ENCODE assay signal across 8 cellular contexts in genomic region chr19:891421-892200, GRCh38. TPM values are rescaled to one million over a fixed set of nuclear protein-coding genes. Genes with fewer than 3 reads are reported as not detected.
DNase-seq lines count a peak whose midpoint lies in the region; ATAC-seq and TF ChIP-seq lines count a peak whose summit lies in the region.
"Not testable (repeated sequence)": the region's sequence is repeated elsewhere in the genome, so short reads cannot be mapped to it uniquely, and the experiment has no call there.

No MANE protein-coding gene starts in this region.

- peak; percentile 55 for ATAC-seq in left colon

- not testable (repeated sequence) for H4K20me1 ChIP-seq in SU-DHL-6 (ENCODE audit: low read depth, low read length); osteoblast (ENCODE audit: insufficient read depth, low read length)

- H3K4me1 ChIP-seq in CD4-positive, alpha-beta memory T cell (ENCODE audit: insufficient read depth, low read length): peaks cover 38% of the 10 kb centered on the region
- not testable (repeated sequence) for H3K4me1 ChIP-seq in adipocyte (ENCODE audit: control insufficient read depth, insufficient read depth, low read length); osteoblast (ENCODE audit: insufficient read depth, low read length)
- peaks cover 0 to 24% (median 8%) of the 10 kb centered on the region in 4 donors for H3K4me1 ChIP-seq in tibial artery

- H3K9ac ChIP-seq in SU-DHL-6 (ENCODE audit: low read length): not testable (repeated sequence)
- peak overlapping the region; percentile 87 for H3K9ac ChIP-seq in adipocyte (ENCODE audit: low read length)

- H3K4me3 Mint-ChIP-seq in CD4-positive, alpha-beta memory T cell: peak overlapping the region; percentile 79 to 87 (median 84)

- DNase-seq in CD4-positive, alpha-beta memory T cell; adipocyte (ENCODE audit: low read depth); epithelial cell of esophagus (ENCODE audit: low read depth); tibial artery: not testable (repeated sequence)
- peak; percentile 80 for DNase-seq in left colon
- DNase-seq in osteoblast (ENCODE audit: insufficient read length, low spot score, missing footprints): peak; percentile 89

- TF ChIP-seq RAD21 in Ishikawa (IDR thresholded peaks at IDR 0.05; ENCODE audit: low read depth): not testable (repeated sequence)

- H3K9me2 ChIP-seq in SU-DHL-6 (replicated peaks; ENCODE audit: insufficient read depth, low read length): not testable (repeated sequence)

- CTCF ChIA-PET in CD4-positive, alpha-beta memory T cell (lab: Charles Lee; ENCODE audit: partially characterized antibody): not testable (repeated sequence)

- not testable (repeated sequence) for H3K79me2 ChIP-seq in SU-DHL-6 (ENCODE audit: insufficient read depth, low read length)
- H3K79me2 ChIP-seq in osteoblast (ENCODE audit: insufficient read depth, low read length): peaks cover 25% of the 10 kb centered on the region

- not testable (repeated sequence) for H3F3A ChIP-seq in SU-DHL-6 (ENCODE audit: insufficient read depth)

- H3K27me3 ChIP-seq in CD4-positive, alpha-beta memory T cell (ENCODE audit: insufficient read depth, low read length); SU-DHL-6 (ENCODE audit: low read length); adipocyte (replicated peaks; ENCODE audit: control insufficient read depth, insufficient read depth, low read length); osteoblast (ENCODE audit: insufficient read depth, low read length); tibial artery: not testable (repeated sequence)

- not testable (repeated sequence) for H3K27me3 Mint-ChIP-seq in CD4-positive, alpha-beta memory T cell

- H3K4me1 Mint-ChIP-seq in CD4-positive, alpha-beta memory T cell: peaks cover 7 to 51% (median 11%) of the 10 kb centered on the region in 4 donors

- peaks cover under 1 to 24% of the 10 kb centered on the region in 2 donors for H3K36me3 Mint-ChIP-seq in CD4-positive, alpha-beta memory T cell

- H3K36me3 ChIP-seq in CD4-positive, alpha-beta memory T cell (ENCODE audit: insufficient read depth, low read length): peaks cover 11% of the 10 kb centered on the region
- H3K36me3 ChIP-seq in SU-DHL-6 (ENCODE audit: low read length): not testable (repeated sequence)
- H3K36me3 ChIP-seq in adipocyte (ENCODE audit: control insufficient read depth, insufficient read depth, low read length, severe bottlenecking) (peaks cover 17% of the 10 kb centered on the region), osteoblast (ENCODE audit: insufficient read depth, low read length) (peaks cover 10% of the 10 kb centered on the region), tibial artery (peaks cover 6 to 48% (median 33%) of the 10 kb centered on the region in 3 donors)

- intact Hi-C loops in CD4-positive, alpha-beta memory T cell (cut with micrococcal nuclease); left colon (cut with DNase I, micrococcal nuclease); tibial artery (cut with DNase I; ENCODE audit: low total_unique reads): not testable (repeated sequence)

- peak overlapping the region; percentile 96 for H3K4me2 ChIP-seq in SU-DHL-6 (ENCODE audit: low read depth, low read length, poor library complexity, severe bottlenecking)
- H3K4me2 ChIP-seq in osteoblast (ENCODE audit: insufficient read depth, low read length): peak overlapping the region; percentile 83

- peak overlapping the region in 5 of 7 donors; percentile 38 to 100 (median 78) for H3K27ac Mint-ChIP-seq in CD4-positive, alpha-beta memory T cell

- not testable (repeated sequence) for H3K9me3 Mint-ChIP-seq in CD4-positive, alpha-beta memory T cell

- not testable (repeated sequence) for H3K9me3 ChIP-seq in CD4-positive, alpha-beta memory T cell (ENCODE audit: control insufficient read depth in 1 of 2, low read length in 2 of 2); SU-DHL-6 (ENCODE audit: insufficient read depth, low read length); adipocyte (ENCODE audit: control insufficient read depth, low read length); osteoblast (ENCODE audit: low read depth, low read length); tibial artery

- POLR2A ChIA-PET in CD4-positive, alpha-beta memory T cell (lab: Charles Lee; ENCODE audit: partially characterized antibody): interaction anchor here (8.9 kb wide), 1 partner anchor 16 kb away, joined by 252 read pairs; no protein-coding TSS in a partner anchor

- H2AFZ ChIP-seq in SU-DHL-6 (ENCODE audit: low read depth, low read length, severe bottlenecking); osteoblast (ENCODE audit: low read length): not testable (repeated sequence)

- not testable (repeated sequence) for TF ChIP-seq EP300 in Ishikawa (IDR thresholded peaks at IDR 0.05; ENCODE audit: borderline replicate concordance)

- not testable (repeated sequence) for TF ChIP-seq CTCF in SU-DHL-6 (IDR thresholded peaks at IDR 0.05; ENCODE audit: insufficient read depth, low read length, poor library complexity, severe bottlenecking); epithelial cell of esophagus (IDR thresholded peaks at IDR 0.05; ENCODE audit: insufficient read depth, low read depth, low read length, missing control alignments); osteoblast (IDR thresholded peaks at IDR 0.05; ENCODE audit: extremely low read depth, low read depth, low read length); tibial artery (IDR thresholded peaks at IDR 0.05)

- not testable (repeated sequence) for H3K27ac ChIP-seq in CD4-positive, alpha-beta memory T cell (ENCODE audit: low read depth, low read length); osteoblast (ENCODE audit: low read depth, low read length)
- H3K27ac ChIP-seq in SU-DHL-6 (ENCODE audit: low read depth, low read length) (peak overlapping the region; percentile 75), tibial artery (peak overlapping the region; percentile 79 to 94)

- H3K4me3 ChIP-seq in CD4-positive, alpha-beta memory T cell (ENCODE audit: low read length in 2 of 2): peak overlapping the region in 1 of 2 donors; percentile 76
- H3K4me3 ChIP-seq in SU-DHL-6 (ENCODE audit: insufficient read depth, low read length, poor library complexity, severe bottlenecking) (peak overlapping the region; percentile 93), adipocyte (ENCODE audit: low read length) (peak overlapping the region; percentile 89), epithelial cell of esophagus (ENCODE audit: low read length) (peak overlapping the region; percentile 79), osteoblast (ENCODE audit: insufficient read depth, low read length) (peak overlapping the region; percentile 96), tibial artery (peak overlapping the region; percentile 62 to 87)

TF ChIP-seq in Ishikawa, 13 proteins besides CTCF, POLR2A, EP300 and RAD21:
- peak; percentile 88 for TF ChIP-seq TCF12 (IDR thresholded peaks at IDR 0.05; ENCODE audit: low read depth)

RNA-seq across cellular contexts. Expression of gene MED16, which starts 1.4 kb away (rescaled TPM):
- total RNA-seq in CD4-positive, alpha-beta memory T cell: 10 to 100 TPM; 68.3 to 71.7 TPM
- 100 to 1,000 TPM in 1 of 2 donors, 10 to 100 TPM in 1; 48.6 to 125 TPM for polyA plus RNA-seq in CD4-positive, alpha-beta memory T cell
- total RNA-seq in left colon (10 to 100 TPM; 63.1 to 70.6 TPM), osteoblast (20.6 and 25.0 TPM in 2 replicates)

RNA-seq across cellular contexts. Expression of gene RNU6-9, which starts 1.7 kb away (rescaled TPM):
- not detected for total RNA-seq in CD4-positive, alpha-beta memory T cell
- not detected for polyA plus RNA-seq in CD4-positive, alpha-beta memory T cell
- not detected for total RNA-seq in left colon
- total RNA-seq in osteoblast: not detected in 2 replicates

RNA-seq across cellular contexts. Expression of gene R3HDM4, which starts 21.4 kb away (rescaled TPM):
- total RNA-seq in CD4-positive, alpha-beta memory T cell: 100 to 1,000 TPM; 153 to 160 TPM
- polyA plus RNA-seq in CD4-positive, alpha-beta memory T cell: 100 to 1,000 TPM; 203 to 230 TPM
- total RNA-seq in left colon (10 to 100 TPM; 54.6 to 66.4 TPM), osteoblast (31.1 and 32.7 TPM in 2 replicates)

RNA-seq across cellular contexts. Expression of gene KISS1R, which starts 25.5 kb away (rescaled TPM):
- total RNA-seq in CD4-positive, alpha-beta memory T cell: 1 to 10 TPM in 1 of 2 experiments, under 1 TPM in 1; 0.79 to 1.2 TPM
- under 1 TPM; 0.59 TPM for polyA plus RNA-seq in CD4-positive, alpha-beta memory T cell
- total RNA-seq in left colon: not detected
- not detected in 2 replicates for total RNA-seq in osteoblast

RNA-seq across cellular contexts. Expression of gene CFD, which starts 32.1 kb away (rescaled TPM):
- total RNA-seq in CD4-positive, alpha-beta memory T cell: 1 to 10 TPM in 1 of 2 experiments, under 1 TPM in 1; 0.91 to 1.1 TPM
- 1 to 10 TPM in 1 of 2 donors, not detected in 1; 4.8 TPM for polyA plus RNA-seq in CD4-positive, alpha-beta memory T cell
- total RNA-seq in left colon (100 to 1,000 TPM in 1 of 2 donors, 10 to 100 TPM in 1; 57.0 to 136 TPM), osteoblast (8.3 and 19.9 TPM in 2 replicates)
